1 cellular context compared by ENCODE assay signal in genomic region chr15:81155375-81156218, GRCh38.
TF ChIP-seq lines count a peak whose summit lies in the region.

No MANE protein-coding gene starts in this region.

TF ChIP-seq in GM23338, 12 proteins besides CTCF, POLR2A, EP300 and RAD21 (continued from another document):
- TF ChIP-seq, protein P1, sequence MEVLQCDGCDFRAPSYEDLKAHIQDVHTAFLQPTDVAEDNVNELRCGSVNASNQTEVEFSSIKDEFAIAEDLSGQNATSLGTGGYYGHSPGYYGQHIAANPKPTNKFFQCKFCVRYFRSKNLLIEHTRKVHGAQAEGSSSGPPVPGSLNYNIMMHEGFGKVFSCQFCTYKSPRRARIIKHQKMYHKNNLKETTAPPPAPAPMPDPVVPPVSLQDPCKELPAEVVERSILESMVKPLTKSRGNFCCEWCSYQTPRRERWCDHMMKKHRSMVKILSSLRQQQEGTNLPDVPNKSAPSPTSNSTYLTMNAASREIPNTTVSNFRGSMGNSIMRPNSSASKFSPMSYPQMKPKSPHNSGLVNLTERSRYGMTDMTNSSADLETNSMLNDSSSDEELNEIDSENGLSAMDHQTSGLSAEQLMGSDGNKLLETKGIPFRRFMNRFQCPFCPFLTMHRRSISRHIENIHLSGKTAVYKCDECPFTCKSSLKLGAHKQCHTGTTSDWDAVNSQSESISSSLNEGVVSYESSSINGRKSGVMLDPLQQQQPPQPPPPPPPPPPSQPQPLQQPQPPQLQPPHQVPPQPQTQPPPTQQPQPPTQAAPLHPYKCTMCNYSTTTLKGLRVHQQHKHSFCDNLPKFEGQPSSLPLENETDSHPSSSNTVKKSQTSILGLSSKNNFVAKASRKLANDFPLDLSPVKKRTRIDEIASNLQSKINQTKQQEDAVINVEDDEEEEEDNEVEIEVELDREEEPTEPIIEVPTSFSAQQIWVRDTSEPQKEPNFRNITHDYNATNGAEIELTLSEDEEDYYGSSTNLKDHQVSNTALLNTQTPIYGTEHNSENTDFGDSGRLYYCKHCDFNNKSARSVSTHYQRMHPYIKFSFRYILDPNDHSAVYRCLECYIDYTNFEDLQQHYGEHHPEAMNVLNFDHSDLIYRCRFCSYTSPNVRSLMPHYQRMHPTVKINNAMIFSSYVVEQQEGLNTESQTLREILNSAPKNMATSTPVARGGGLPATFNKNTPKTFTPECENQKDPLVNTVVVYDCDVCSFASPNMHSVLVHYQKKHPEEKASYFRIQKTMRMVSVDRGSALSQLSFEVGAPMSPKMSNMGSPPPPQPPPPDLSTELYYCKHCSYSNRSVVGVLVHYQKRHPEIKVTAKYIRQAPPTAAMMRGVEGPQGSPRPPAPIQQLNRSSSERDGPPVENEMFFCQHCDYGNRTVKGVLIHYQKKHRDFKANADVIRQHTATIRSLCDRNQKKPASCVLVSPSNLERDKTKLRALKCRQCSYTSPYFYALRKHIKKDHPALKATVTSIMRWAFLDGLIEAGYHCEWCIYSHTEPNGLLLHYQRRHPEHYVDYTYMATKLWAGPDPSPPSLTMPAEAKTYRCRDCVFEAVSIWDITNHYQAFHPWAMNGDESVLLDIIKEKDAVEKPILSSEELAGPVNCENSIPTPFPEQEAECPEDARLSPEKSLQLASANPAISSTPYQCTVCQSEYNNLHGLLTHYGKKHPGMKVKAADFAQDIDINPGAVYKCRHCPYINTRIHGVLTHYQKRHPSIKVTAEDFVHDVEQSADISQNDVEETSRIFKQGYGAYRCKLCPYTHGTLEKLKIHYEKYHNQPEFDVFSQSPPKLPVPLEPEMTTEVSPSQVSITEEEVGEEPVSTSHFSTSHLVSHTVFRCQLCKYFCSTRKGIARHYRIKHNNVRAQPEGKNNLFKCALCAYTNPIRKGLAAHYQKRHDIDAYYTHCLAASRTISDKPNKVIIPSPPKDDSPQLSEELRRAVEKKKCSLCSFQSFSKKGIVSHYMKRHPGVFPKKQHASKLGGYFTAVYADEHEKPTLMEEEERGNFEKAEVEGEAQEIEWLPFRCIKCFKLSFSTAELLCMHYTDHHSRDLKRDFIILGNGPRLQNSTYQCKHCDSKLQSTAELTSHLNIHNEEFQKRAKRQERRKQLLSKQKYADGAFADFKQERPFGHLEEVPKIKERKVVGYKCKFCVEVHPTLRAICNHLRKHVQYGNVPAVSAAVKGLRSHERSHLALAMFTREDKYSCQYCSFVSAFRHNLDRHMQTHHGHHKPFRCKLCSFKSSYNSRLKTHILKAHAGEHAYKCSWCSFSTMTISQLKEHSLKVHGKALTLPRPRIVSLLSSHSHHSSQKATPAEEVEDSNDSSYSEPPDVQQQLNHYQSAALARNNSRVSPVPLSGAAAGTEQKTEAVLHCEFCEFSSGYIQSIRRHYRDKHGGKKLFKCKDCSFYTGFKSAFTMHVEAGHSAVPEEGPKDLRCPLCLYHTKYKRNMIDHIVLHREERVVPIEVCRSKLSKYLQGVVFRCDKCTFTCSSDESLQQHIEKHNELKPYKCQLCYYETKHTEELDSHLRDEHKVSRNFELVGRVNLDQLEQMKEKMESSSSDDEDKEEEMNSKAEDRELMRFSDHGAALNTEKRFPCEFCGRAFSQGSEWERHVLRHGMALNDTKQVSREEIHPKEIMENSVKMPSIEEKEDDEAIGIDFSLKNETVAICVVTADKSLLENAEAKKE (CRISPR knock-in tag; IDR thresholded peaks at IDR 0.05) = no peak
- TF ChIP-seq CREB1 (CRISPR knock-in tag; IDR thresholded peaks at IDR 0.05; ENCODE audit: low read depth) (no peak), EZH2 (IDR thresholded peaks at IDR 0.05; ENCODE audit: low read depth, unreplicated experiment) (no peak), POLR2AphosphoS5 (IDR thresholded peaks at IDR 0.05; ENCODE audit: low read depth) (no peak)
